ENCODE assay signal across 22 cellular contexts in the genomic region with DNA sequence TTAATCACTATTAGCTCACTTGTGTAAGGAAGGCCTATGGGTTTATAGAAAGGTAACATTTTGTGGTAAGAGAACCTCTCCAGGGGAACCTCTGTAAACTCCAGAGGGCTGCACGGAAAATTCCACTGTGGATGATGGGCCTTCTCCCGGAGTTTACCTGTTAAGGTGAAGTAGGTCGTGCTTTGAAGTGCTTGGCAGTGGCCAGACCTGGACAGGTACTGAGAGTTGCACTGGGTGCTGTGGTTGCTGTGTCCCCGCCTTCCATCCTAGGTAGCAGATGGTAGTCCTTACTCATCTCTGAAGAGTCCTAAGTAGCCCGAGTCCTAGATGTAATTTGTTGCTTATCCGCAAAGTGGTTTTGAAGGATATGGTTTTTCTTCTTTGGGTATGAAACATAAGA.
DNase-seq lines count a peak whose midpoint lies in the region; ATAC-seq, FAIRE-seq and TF ChIP-seq lines count a peak whose summit lies in the region.
"Had no signal": no experiment of that assay in that cellular context is flagged by ENCODE, and none has a peak within 500 bp of the region (broad histone marks: within the 10 kb centered on the region; RNA-seq: fewer than 3 reads in every experiment).

No MANE protein-coding gene starts in this region.

- WGBS in mammary epithelial cell (ENCODE audit: low coverage, missing lambda C conversion rate), result 86% methylated on average over 6 of the region's 6 CpGs

- H3K9ac ChIP-seq in mammary epithelial cell (ENCODE audit: insufficient read depth, low read length), result no peak overlapping the region

- no peak overlapping the region for H2AFZ ChIP-seq in mammary epithelial cell (ENCODE audit: low read depth, low read length)

- DNase-seq in GM12892 (ENCODE audit: insufficient read length) (no peak), NCI-H510A treated with DMSO at 0.1 percent for 48 hours (lab: John Stamatoyannopoulos, UW) (peak; percentile 46), mammary epithelial cell (no peak), progenitor cell of endocrine pancreas (ENCODE audit: low spot score, unreplicated experiment) (no peak), HT-29 (ENCODE audit: low spot score) (no peak), NCI-H345 (lab: John Stamatoyannopoulos, UW) (no peak)
- DNase-seq: activated CD4-positive, alpha-beta T cell treated with anti-CD3 and anti-CD28 coated beads, Interleukin-2, amount 50 U/mL, for 1 hour; dorsolateral prefrontal cortex; glutamatergic neuron; KBM-7; NCI-H1436 treated with DMSO at 0.1 percent for 48 hours; NCI-H526 treated with DMSO at 0.1 percent for 48 hours; spleen; stimulated activated CD4-positive, alpha-beta T cell treated with anti-CD3 and anti-CD28 coated beads, Interleukin-4, amount 100 ng/mL, for 1 hour; stimulated activated naive B cell treated with anti-CD40 and anti-IgM and Interleukin-4, amounts not matched to agents 10 μg/mL and 1 μg/mL and 100 μg/mL, for 72 hours had no signal

- H3K4me1 Mint-ChIP-seq in progenitor cell of endocrine pancreas (ENCODE audit: low read depth), result peaks cover 58% of the 10 kb centered on the region
- H3K4me1 Mint-ChIP-seq: memory B cell had no signal

- no peaks in the 10 kb centered on the region for H3K27me3 Mint-ChIP-seq in progenitor cell of endocrine pancreas

- no peak for ATAC-seq in GM18520 (IDR thresholded peaks at IDR 0.05; ENCODE audit: unreplicated experiment)
- ATAC-seq: stimulated activated naive B cell treated with anti-CD40 and anti-IgM and Interleukin-4, amounts not matched to agents 10 μg/mL and 1 μg/mL and 100 μg/mL, for 72 hours had no signal

- no peak overlapping the region for H3K4me2 ChIP-seq in mammary epithelial cell (ENCODE audit: insufficient read depth, low read depth, low read length)

- dilution Hi-C loops in mammary epithelial cell (cut with HindIII; ENCODE audit: low sequenced_read_pairs), result no loop called here

- H3K4me1 ChIP-seq in mammary epithelial cell (ENCODE audit: insufficient read depth, low read length), result peaks cover 70% of the 10 kb centered on the region

- TF ChIP-seq POLR2A in GM12892 (IDR thresholded peaks at IDR 0.05; ENCODE audit: low read depth, low read length), result no peak

- no peak overlapping the region for H3K4me3 ChIP-seq in mammary epithelial cell (replicated peaks in 1 of 3; ENCODE audit: insufficient read depth in 1 of 3, low read depth in 2 of 3, low read length in 3 of 3)
- H3K4me3 ChIP-seq: dorsolateral prefrontal cortex, spleen, suprapubic skin had no signal

- no peak for TF ChIP-seq CTCF in mammary epithelial cell (conservative IDR thresholded peaks at IDR 0.05 in 1 of 2, IDR thresholded peaks at IDR 0.05 in 1 of 2; ENCODE audit: extremely low read depth in 1 of 2, insufficient read depth in 1 of 2, low read depth in 1 of 2, low read length in 2 of 2)
- TF ChIP-seq CTCF in progenitor cell of endocrine pancreas (IDR thresholded peaks at IDR 0.05; ENCODE audit: unreplicated experiment), result no peak

- peak; percentile 36 for FAIRE-seq in GM12892 (lab: Jason Lieb, UNC)
- FAIRE-seq: D721Med had no signal

- in situ Hi-C loops in mammary epithelial cell (cut with MboI; ENCODE audit: low sequenced_read_pairs in 2 of 2), result no loop called here

- no peaks in the 10 kb centered on the region for H3K27me3 ChIP-seq in mammary epithelial cell (ENCODE audit: insufficient read depth, low read length)
- H3K27me3 ChIP-seq: dorsolateral prefrontal cortex, suprapubic skin had no signal

- intact Hi-C loops in mammary epithelial cell (cut with micrococcal nuclease), result no loop called here

- no peaks in the 10 kb centered on the region for H3K36me3 Mint-ChIP-seq in progenitor cell of endocrine pancreas (ENCODE audit: insufficient read depth)
- H3K36me3 Mint-ChIP-seq: activated naive CD8-positive, alpha-beta T cell; memory B cell; stimulated activated naive B cell treated with anti-CD40 and anti-IgM and Interleukin-4, amounts not matched to agents 10 μg/mL and 1 μg/mL and 100 μg/mL, for 72 hours had no signal

- no peaks in the 10 kb centered on the region for H4K20me1 ChIP-seq in mammary epithelial cell (ENCODE audit: insufficient read depth, low read length)

- H3K9me3 ChIP-seq in mammary epithelial cell (replicated peaks; ENCODE audit: insufficient read depth, low read length), result no peaks in the 10 kb centered on the region
- H3K9me3 ChIP-seq: spleen, suprapubic skin had no signal

- peak overlapping the region; percentile 85 for H3K27ac Mint-ChIP-seq in progenitor cell of endocrine pancreas
- H3K27ac Mint-ChIP-seq: activated naive CD8-positive, alpha-beta T cell; memory B cell; stimulated activated naive B cell treated with anti-CD40 and anti-IgM and Interleukin-4, amounts not matched to agents 10 μg/mL and 1 μg/mL and 100 μg/mL, for 72 hours had no signal

- CTCF ChIA-PET in mammary epithelial cell (lab: Charles Lee; ENCODE audit: low non-redundant PET), result no interaction called here

- no peaks in the 10 kb centered on the region for H3K9me3 Mint-ChIP-seq in progenitor cell of endocrine pancreas (ENCODE audit: low read depth)
- H3K9me3 Mint-ChIP-seq: activated T-helper 1 cell treated with anti-CD3 and anti-CD28 coated beads, Interleukin-12 subunit alpha, Interleukin-12 subunit beta, Interleukin-2, Interleukin-4 antibody, amounts not matched to agents 30 ng/mL and 10 ng/mL and 1 ng/mL, durations not matched to agents 14 hours and 24 hours and 36 hours; memory B cell had no signal

- H3K79me2 ChIP-seq in mammary epithelial cell (ENCODE audit: insufficient read depth, low read length), result peaks cover 92% of the 10 kb centered on the region

- peak overlapping the region; percentile 39 for H3K27ac ChIP-seq in mammary epithelial cell (ENCODE audit: insufficient read depth, low read depth, low read length)
- H3K27ac ChIP-seq: dorsolateral prefrontal cortex, suprapubic skin, VCaP had no signal

- no peaks in the 10 kb centered on the region for H3K36me3 ChIP-seq in mammary epithelial cell (ENCODE audit: insufficient read depth, low read length)
- H3K36me3 ChIP-seq: spleen, suprapubic skin had no signal

- no TSS peak for BruUV-seq in mammary epithelial cell (replicated peaks; lab: Mats Ljungman, UMichigan)

- H3K4me3 Mint-ChIP-seq in progenitor cell of endocrine pancreas (ENCODE audit: low read depth), result no peak overlapping the region
- H3K4me3 Mint-ChIP-seq: activated naive CD8-positive, alpha-beta T cell; activated T-helper 1 cell treated with anti-CD3 and anti-CD28 coated beads, Interleukin-12 subunit alpha, Interleukin-12 subunit beta, Interleukin-2, Interleukin-4 antibody, amounts not matched to agents 30 ng/mL and 10 ng/mL and 1 ng/mL, durations not matched to agents 14 hours and 24 hours and 36 hours; memory B cell; stimulated activated naive B cell treated with anti-CD40 and anti-IgM and Interleukin-4, amounts not matched to agents 10 μg/mL and 1 μg/mL and 100 μg/mL, for 72 hours had no signal
